ENCODE assay signal across 21 cellular contexts in the genomic region with DNA sequence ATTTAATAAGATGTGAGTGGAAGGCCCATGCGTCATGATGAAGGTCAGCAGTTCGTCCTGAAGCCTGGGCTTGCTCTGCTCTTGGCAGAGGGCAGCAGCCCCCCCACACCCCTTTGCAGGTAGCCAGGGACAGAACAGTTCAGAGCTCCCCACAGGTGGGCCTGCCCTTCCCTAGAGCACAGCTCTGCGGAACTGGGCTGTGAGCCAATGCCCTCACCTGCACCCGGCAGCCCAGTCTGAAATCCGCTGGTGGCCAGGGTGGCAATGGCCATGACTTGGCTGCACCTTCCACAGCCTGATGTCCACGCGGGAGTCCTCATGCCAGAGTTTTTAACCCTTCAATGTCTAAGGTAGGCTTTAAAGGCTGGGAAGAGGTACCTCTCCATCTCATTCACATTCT.
"Had no signal": no experiment of that assay in that cellular context is flagged by ENCODE, and none has a peak within 500 bp of the region (broad histone marks: within the 10 kb centered on the region; RNA-seq: fewer than 3 reads in every experiment).

No MANE protein-coding gene starts in this region.

- H3K9me3 ChIP-seq: esophagus muscularis mucosa, left lung, mucosa of descending colon, neutrophil, transverse colon had no signal

- DNase-seq: activated B cell treated with CpG ODN at 0.5 μM for 24 hours; activated CD4-positive, alpha-beta T cell treated with anti-CD3 and anti-CD28 coated beads for 48 hours; activated CD8-positive, alpha-beta T cell treated with anti-CD3 and anti-CD28 coated beads for 36 hours; activated gamma-delta T cell treated with Interleukin-2 at 50 U/mL for 16 hours; activated T-cell treated with anti-CD3 and anti-CD28 coated beads, Interleukin-2, amount 50 U/mL, for 4 hours; amniotic stem cell; central memory CD4-positive, alpha-beta T cell; cortex of kidney; effector CD4-positive, alpha-beta T cell; left lung; mucosa of descending colon; naive thymus-derived CD4-positive, alpha-beta T cell; posterior cingulate gyrus; stimulated activated CD4-positive, alpha-beta T cell treated with anti-CD3 and anti-CD28 coated beads, Interleukin-15, amount 100 ng/mL, for 24 hours; stimulated activated CD4-positive, alpha-beta T cell treated with anti-CD3 and anti-CD28 coated beads, Interleukin-4, amount 100 ng/mL, for 1 hour; stimulated activated naive B cell treated with anti-CD40 and anti-IgM and Interleukin-4, amounts not matched to agents 10 μg/mL and 1 μg/mL and 100 μg/mL, for 72 hours; transverse colon had no signal

- ATAC-seq: activated CD8-positive, alpha-beta T cell treated with anti-CD3 and anti-CD28 coated beads for 36 hours; activated T-cell treated with anti-CD3 and anti-CD28 coated beads, Interleukin-2, amount 50 U/mL, for 4 hours; mucosa of descending colon; stimulated activated naive B cell treated with anti-CD40 and anti-IgM and Interleukin-4, amounts not matched to agents 10 μg/mL and 1 μg/mL and 100 μg/mL, for 72 hours had no signal

- H3K4me3 ChIP-seq: esophagus muscularis mucosa, hepatocyte, left lung, mucosa of descending colon, transverse colon had no signal

- H3K27ac ChIP-seq: esophagus muscularis mucosa, hepatocyte, left lung, neutrophil, transverse colon had no signal

- H3K4me3 Mint-ChIP-seq: activated B cell treated with CpG ODN at 0.5 μM for 24 hours; activated CD8-positive, alpha-beta T cell treated with anti-CD3 and anti-CD28 coated beads for 36 hours; activated naive CD8-positive, alpha-beta T cell; activated T-cell treated with anti-CD3 and anti-CD28 coated beads, Interleukin-2, amount 50 U/mL, for 4 hours; naive thymus-derived CD4-positive, alpha-beta T cell; stimulated activated naive B cell treated with anti-CD40 and anti-IgM and Interleukin-4, amounts not matched to agents 10 μg/mL and 1 μg/mL and 100 μg/mL, for 72 hours had no signal

- H3K27me3 Mint-ChIP-seq: activated B cell treated with CpG ODN at 0.5 μM for 24 hours; activated CD8-positive, alpha-beta T cell treated with anti-CD3 and anti-CD28 coated beads for 36 hours; activated naive CD8-positive, alpha-beta T cell had no signal

- H3K27me3 ChIP-seq: esophagus muscularis mucosa, hepatocyte, left lung, neutrophil, transverse colon had no signal

- H3K36me3 Mint-ChIP-seq: activated naive CD8-positive, alpha-beta T cell; naive thymus-derived CD4-positive, alpha-beta T cell; stimulated activated naive B cell treated with anti-CD40 and anti-IgM and Interleukin-4, amounts not matched to agents 10 μg/mL and 1 μg/mL and 100 μg/mL, for 72 hours had no signal

- H3K4me1 ChIP-seq: transverse colon had no signal

- H3K36me3 ChIP-seq: esophagus muscularis mucosa, left lung, neutrophil, transverse colon had no signal

- H3K4me1 Mint-ChIP-seq: activated B cell treated with CpG ODN at 0.5 μM for 24 hours; naive thymus-derived CD4-positive, alpha-beta T cell had no signal

- H3K9me3 Mint-ChIP-seq: activated B cell treated with CpG ODN at 0.5 μM for 24 hours; activated CD8-positive, alpha-beta T cell treated with anti-CD3 and anti-CD28 coated beads for 36 hours; activated T-cell treated with anti-CD3 and anti-CD28 coated beads, Interleukin-2, amount 50 U/mL, for 4 hours had no signal

- H3K27ac Mint-ChIP-seq: activated B cell treated with CpG ODN at 0.5 μM for 24 hours; activated CD8-positive, alpha-beta T cell treated with anti-CD3 and anti-CD28 coated beads for 36 hours; activated naive CD8-positive, alpha-beta T cell had no signal
